ENCODE assay signal across 1 cellular context in the genomic region with DNA sequence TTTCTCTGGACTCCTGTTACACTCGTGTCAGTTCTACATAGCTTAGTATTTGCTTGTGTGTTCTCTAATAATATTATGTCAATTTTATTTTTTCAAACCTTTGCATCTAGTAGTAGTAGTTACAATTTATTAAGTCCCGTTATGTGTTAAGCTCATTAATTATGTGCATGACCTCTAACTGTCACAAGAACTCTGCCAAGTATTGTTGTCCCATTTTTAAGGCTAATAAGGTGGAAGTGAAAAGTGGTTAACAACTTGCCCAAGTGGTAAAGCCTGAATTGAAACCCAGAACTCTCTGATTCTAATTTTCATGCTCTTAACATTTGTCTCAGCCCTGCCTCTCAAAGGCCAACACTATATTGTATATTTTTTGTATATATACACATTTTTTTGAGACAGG.
TF ChIP-seq lines count a peak whose summit lies in the region.

No MANE protein-coding gene starts in this region.

TF ChIP-seq in GM23338, 12 proteins besides CTCF, POLR2A, EP300 and RAD21 (continued from another document):
- TF ChIP-seq, protein P1, sequence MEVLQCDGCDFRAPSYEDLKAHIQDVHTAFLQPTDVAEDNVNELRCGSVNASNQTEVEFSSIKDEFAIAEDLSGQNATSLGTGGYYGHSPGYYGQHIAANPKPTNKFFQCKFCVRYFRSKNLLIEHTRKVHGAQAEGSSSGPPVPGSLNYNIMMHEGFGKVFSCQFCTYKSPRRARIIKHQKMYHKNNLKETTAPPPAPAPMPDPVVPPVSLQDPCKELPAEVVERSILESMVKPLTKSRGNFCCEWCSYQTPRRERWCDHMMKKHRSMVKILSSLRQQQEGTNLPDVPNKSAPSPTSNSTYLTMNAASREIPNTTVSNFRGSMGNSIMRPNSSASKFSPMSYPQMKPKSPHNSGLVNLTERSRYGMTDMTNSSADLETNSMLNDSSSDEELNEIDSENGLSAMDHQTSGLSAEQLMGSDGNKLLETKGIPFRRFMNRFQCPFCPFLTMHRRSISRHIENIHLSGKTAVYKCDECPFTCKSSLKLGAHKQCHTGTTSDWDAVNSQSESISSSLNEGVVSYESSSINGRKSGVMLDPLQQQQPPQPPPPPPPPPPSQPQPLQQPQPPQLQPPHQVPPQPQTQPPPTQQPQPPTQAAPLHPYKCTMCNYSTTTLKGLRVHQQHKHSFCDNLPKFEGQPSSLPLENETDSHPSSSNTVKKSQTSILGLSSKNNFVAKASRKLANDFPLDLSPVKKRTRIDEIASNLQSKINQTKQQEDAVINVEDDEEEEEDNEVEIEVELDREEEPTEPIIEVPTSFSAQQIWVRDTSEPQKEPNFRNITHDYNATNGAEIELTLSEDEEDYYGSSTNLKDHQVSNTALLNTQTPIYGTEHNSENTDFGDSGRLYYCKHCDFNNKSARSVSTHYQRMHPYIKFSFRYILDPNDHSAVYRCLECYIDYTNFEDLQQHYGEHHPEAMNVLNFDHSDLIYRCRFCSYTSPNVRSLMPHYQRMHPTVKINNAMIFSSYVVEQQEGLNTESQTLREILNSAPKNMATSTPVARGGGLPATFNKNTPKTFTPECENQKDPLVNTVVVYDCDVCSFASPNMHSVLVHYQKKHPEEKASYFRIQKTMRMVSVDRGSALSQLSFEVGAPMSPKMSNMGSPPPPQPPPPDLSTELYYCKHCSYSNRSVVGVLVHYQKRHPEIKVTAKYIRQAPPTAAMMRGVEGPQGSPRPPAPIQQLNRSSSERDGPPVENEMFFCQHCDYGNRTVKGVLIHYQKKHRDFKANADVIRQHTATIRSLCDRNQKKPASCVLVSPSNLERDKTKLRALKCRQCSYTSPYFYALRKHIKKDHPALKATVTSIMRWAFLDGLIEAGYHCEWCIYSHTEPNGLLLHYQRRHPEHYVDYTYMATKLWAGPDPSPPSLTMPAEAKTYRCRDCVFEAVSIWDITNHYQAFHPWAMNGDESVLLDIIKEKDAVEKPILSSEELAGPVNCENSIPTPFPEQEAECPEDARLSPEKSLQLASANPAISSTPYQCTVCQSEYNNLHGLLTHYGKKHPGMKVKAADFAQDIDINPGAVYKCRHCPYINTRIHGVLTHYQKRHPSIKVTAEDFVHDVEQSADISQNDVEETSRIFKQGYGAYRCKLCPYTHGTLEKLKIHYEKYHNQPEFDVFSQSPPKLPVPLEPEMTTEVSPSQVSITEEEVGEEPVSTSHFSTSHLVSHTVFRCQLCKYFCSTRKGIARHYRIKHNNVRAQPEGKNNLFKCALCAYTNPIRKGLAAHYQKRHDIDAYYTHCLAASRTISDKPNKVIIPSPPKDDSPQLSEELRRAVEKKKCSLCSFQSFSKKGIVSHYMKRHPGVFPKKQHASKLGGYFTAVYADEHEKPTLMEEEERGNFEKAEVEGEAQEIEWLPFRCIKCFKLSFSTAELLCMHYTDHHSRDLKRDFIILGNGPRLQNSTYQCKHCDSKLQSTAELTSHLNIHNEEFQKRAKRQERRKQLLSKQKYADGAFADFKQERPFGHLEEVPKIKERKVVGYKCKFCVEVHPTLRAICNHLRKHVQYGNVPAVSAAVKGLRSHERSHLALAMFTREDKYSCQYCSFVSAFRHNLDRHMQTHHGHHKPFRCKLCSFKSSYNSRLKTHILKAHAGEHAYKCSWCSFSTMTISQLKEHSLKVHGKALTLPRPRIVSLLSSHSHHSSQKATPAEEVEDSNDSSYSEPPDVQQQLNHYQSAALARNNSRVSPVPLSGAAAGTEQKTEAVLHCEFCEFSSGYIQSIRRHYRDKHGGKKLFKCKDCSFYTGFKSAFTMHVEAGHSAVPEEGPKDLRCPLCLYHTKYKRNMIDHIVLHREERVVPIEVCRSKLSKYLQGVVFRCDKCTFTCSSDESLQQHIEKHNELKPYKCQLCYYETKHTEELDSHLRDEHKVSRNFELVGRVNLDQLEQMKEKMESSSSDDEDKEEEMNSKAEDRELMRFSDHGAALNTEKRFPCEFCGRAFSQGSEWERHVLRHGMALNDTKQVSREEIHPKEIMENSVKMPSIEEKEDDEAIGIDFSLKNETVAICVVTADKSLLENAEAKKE (CRISPR knock-in tag; IDR thresholded peaks at IDR 0.05), result no peak
- TF ChIP-seq NANOG (IDR thresholded peaks at IDR 0.05; ENCODE audit: borderline replicate concordance) (no peak), CREB1 (CRISPR knock-in tag; IDR thresholded peaks at IDR 0.05; ENCODE audit: low read depth) (no peak), REST (IDR thresholded peaks at IDR 0.05; ENCODE audit: unreplicated experiment) (no peak), JUNB (IDR thresholded peaks at IDR 0.05; ENCODE audit: unreplicated experiment) (no peak), ZNF114 (CRISPR knock-in tag; IDR thresholded peaks at IDR 0.05) (no peak), ETS1 (IDR thresholded peaks at IDR 0.05) (no peak), STAT1 (IDR thresholded peaks at IDR 0.05; ENCODE audit: unreplicated experiment) (no peak), ZNF331 (CRISPR knock-in tag; IDR thresholded peaks at IDR 0.05; ENCODE audit: low read depth) (no peak)
